ENCODE assay signal across 1 cellular context in the genomic region with DNA sequence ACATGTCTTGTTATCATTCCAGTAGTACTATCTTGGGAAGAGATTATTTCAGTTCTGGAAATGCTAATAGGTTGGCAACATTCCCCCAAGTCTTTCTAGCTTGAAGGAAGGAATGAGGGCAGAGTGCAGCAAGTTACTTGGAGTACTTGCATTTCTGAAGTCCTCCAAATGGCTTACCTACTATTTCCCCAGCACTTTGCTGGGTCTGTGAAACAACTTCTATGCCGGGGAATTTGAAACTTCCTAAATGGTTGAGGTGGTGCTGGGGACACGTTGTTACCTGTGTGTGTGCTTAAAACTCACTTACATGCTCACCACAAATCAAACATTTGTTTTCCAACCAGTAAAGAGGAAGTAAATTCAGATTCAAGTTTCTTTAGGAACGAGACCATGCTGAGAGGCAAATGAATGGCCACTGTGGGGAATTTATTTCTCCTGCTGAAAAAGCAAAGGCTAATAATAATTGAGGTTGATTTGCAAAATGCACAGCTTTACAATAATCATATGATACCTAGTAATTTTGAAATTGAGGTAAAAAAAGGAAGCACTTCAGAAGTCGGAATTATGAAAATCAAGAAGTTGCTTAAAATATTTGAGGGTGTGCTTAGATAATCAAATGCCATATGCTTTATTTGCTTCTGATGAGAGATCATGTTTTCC.
TF ChIP-seq lines count a peak whose summit lies in the region.

No MANE protein-coding gene starts in this region.

TF ChIP-seq in IMR-90, 13 proteins besides CTCF, POLR2A, EP300 and RAD21:
- TF ChIP-seq BHLHE40 (IDR thresholded peaks at IDR 0.05; ENCODE audit: low read depth, low read length), result no peak
- TF ChIP-seq MAFK (IDR thresholded peaks at IDR 0.05; ENCODE audit: low read depth, low read length), result no peak
- TF ChIP-seq CHD1 (IDR thresholded peaks at IDR 0.05; ENCODE audit: low read depth, low read length), result no peak
- TF ChIP-seq CEBPB (IDR thresholded peaks at IDR 0.05; ENCODE audit: low read depth, low read length), result no peak
- TF ChIP-seq MXI1 (IDR thresholded peaks at IDR 0.05; ENCODE audit: borderline replicate concordance, low read depth, low read length), result no peak
- no peak for TF ChIP-seq NFE2L2 (IDR thresholded peaks at IDR 0.05; ENCODE audit: low read depth, low read length)
- TF ChIP-seq, protein P1, sequence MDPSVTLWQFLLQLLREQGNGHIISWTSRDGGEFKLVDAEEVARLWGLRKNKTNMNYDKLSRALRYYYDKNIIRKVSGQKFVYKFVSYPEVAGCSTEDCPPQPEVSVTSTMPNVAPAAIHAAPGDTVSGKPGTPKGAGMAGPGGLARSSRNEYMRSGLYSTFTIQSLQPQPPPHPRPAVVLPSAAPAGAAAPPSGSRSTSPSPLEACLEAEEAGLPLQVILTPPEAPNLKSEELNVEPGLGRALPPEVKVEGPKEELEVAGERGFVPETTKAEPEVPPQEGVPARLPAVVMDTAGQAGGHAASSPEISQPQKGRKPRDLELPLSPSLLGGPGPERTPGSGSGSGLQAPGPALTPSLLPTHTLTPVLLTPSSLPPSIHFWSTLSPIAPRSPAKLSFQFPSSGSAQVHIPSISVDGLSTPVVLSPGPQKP (IDR thresholded peaks at IDR 0.05; ENCODE audit: borderline replicate concordance, low read depth, low read length), result no peak
- no peak for TF ChIP-seq SMC3 (IDR thresholded peaks at IDR 0.05; ENCODE audit: low read depth, low read length)
- no peak for TF ChIP-seq RCOR1 (IDR thresholded peaks at IDR 0.05; ENCODE audit: insufficient replicate concordance, low read length)
- TF ChIP-seq RFX5 (IDR thresholded peaks at IDR 0.05; ENCODE audit: low read depth, low read length), result no peak
- TF ChIP-seq MAZ (IDR thresholded peaks at IDR 0.05; ENCODE audit: borderline replicate concordance, low read depth, low read length), result no peak
- TF ChIP-seq FOS (IDR thresholded peaks at IDR 0.05; ENCODE audit: low read depth, low read length), result no peak
- TF ChIP-seq, protein P2, sequence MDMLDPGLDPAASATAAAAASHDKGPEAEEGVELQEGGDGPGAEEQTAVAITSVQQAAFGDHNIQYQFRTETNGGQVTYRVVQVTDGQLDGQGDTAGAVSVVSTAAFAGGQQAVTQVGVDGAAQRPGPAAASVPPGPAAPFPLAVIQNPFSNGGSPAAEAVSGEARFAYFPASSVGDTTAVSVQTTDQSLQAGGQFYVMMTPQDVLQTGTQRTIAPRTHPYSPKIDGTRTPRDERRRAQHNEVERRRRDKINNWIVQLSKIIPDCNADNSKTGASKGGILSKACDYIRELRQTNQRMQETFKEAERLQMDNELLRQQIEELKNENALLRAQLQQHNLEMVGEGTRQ (IDR thresholded peaks at IDR 0.05; ENCODE audit: low read depth, low read length), result no peak
